1 cellular context compared by ENCODE assay signal in the genomic region with DNA sequence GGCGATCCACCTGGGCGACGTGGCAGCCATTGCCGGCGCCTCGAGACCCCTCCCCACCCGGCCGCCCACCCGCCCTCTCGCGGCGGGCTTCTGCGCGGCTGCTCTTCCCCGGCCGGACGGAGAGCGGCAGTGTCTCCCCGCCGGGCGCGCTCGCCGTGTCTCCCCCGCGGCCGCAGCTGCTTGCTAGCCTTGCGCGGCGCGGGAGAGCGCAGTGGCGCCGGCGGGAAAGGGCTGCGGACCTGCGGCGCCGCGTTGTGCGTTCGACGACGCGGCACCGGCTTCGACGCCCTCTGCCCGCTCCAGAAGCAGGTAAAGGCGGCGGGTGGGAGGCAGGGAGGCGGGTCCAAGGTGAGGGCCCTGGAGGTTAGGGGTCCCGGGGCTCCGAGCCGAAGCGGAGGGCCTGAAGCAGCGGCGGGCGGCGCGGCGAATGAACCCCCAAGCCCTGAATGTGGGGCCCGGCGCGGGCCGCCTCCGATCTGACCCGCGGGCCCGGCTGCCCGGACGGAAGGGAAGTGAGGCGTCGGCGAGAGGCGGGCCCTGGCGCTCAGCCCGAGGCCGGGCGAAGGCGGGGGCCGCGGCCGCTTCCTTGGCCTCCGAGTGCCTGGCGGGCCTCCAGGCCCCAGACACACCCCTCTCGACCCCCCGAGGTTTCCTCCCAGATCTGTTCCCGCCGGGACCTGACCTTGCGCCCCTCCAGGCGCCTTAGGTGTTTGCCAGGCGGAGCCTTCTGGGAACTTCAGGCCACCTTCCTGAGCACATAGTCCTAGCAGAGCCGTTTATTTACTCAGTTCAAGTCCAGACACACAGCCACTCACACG.
TF ChIP-seq lines count a peak whose summit lies in the region.

Gene N4BP2 (plus strand): TSS at position 129 of the 818 bp plus-strand sequence. CDS start 40,491 bp downstream, outside the sequence.

TF ChIP-seq in IMR-90, 13 proteins besides CTCF, POLR2A, EP300 and RAD21:
- no peak for TF ChIP-seq MAFK (IDR thresholded peaks at IDR 0.05; ENCODE audit: low read depth, low read length)
- no peak for TF ChIP-seq BHLHE40 (IDR thresholded peaks at IDR 0.05; ENCODE audit: low read depth, low read length)
- TF ChIP-seq CHD1 (IDR thresholded peaks at IDR 0.05; ENCODE audit: low read depth, low read length), result no peak
- no peak for TF ChIP-seq SMC3 (IDR thresholded peaks at IDR 0.05; ENCODE audit: low read depth, low read length)
- no peak for TF ChIP-seq FOS (IDR thresholded peaks at IDR 0.05; ENCODE audit: low read depth, low read length)
- no peak for TF ChIP-seq USF2 (IDR thresholded peaks at IDR 0.05; ENCODE audit: low read depth, low read length)
- TF ChIP-seq MXI1 (IDR thresholded peaks at IDR 0.05; ENCODE audit: borderline replicate concordance, low read depth, low read length), result 0 out of 2 replicates have a peak, but pooled peaks have one; percentile 45
